In genomic region chr3:50254577-50255250, GRCh38 we compare ENCODE assay signal across 10 cellular contexts. TPM values are rescaled to one million over a fixed set of nuclear protein-coding genes. Genes with fewer than 3 reads are reported as not detected.
DNase-seq lines count a peak whose midpoint lies in the region; ATAC-seq and TF ChIP-seq lines count a peak whose summit lies in the region.
"Had no signal": no experiment of that assay in that cellular context is flagged by ENCODE, and none has a peak within 500 bp of the region (broad histone marks: within the 10 kb centered on the region; RNA-seq: fewer than 3 reads in every experiment).

No MANE protein-coding gene starts in this region.

- H3K9me3 Mint-ChIP-seq in activated T-helper 17 cell treated with anti-CD3 and anti-CD28 coated beads, Interleukin-2, amount 50 U/mL, for 72 hours, result no peaks in the 10 kb centered on the region
- H3K9me3 Mint-ChIP-seq: activated B cell treated with CpG ODN at 0.5 μM for 24 hours had no signal

- ATAC-seq in activated T-helper 17 cell treated with anti-CD3 and anti-CD28 coated beads, Interleukin-2, amount 50 U/mL, for 72 hours (replicated peaks), result no peak
- ATAC-seq in gastrocnemius medialis, result peak; percentile 45 to 59

- H3K27me3 ChIP-seq in gastrocnemius medialis (no peaks in the 10 kb centered on the region), A673 (replicated peaks; ENCODE audit: insufficient read depth, low read depth, low read length, poor library complexity) (no peaks in the 10 kb centered on the region)
- H3K27me3 ChIP-seq: MG63 had no signal

- CTCF ChIA-PET in A673 (lab: Charles Lee), result no interaction called here

- TF ChIP-seq POLR2A in gastrocnemius medialis (IDR thresholded peaks at IDR 0.05), result peak; percentile 35 to 65

- H3K27ac Mint-ChIP-seq in activated T-helper 17 cell treated with anti-CD3 and anti-CD28 coated beads, Interleukin-2, amount 50 U/mL, for 72 hours, result peak overlapping the region; percentile 76
- H3K27ac Mint-ChIP-seq: activated B cell treated with CpG ODN at 0.5 μM for 24 hours had no signal

- peak overlapping the region; percentile 78 to 96 (median 87) for H3K27ac ChIP-seq in gastrocnemius medialis
- H3K27ac ChIP-seq in A673 (ENCODE audit: low read depth, low read length, poor library complexity, severe bottlenecking), result no peak overlapping the region

- H3K4me3 ChIP-seq in foreskin fibroblast (ENCODE audit: low read depth in 1 of 2, low read length in 2 of 2) (no peak overlapping the region), gastrocnemius medialis (no peak overlapping the region), A673 (ENCODE audit: low read depth, low read length, poor library complexity, severe bottlenecking) (no peak overlapping the region)
- H3K4me3 ChIP-seq: MG63 had no signal

- H3K36me3 Mint-ChIP-seq in activated T-helper 17 cell treated with anti-CD3 and anti-CD28 coated beads, Interleukin-2, amount 50 U/mL, for 72 hours (ENCODE audit: low read depth), result peaks cover 91% of the 10 kb centered on the region

- DNase-seq in G401 (ENCODE audit: low spot score) (peak; percentile 34), foreskin fibroblast (peak; percentile 35 to 63), gastrocnemius medialis (peak; percentile 41 to 57), T-helper 9 cell (no peak), A673 (ENCODE audit: low spot score) (no peak), HuH-7 (ENCODE audit: low spot score) (no peak)
- no peak for DNase-seq in activated effector memory CD4-positive, alpha-beta T cell treated with anti-CD3 and anti-CD28 coated beads, Interleukin-2, amount 50 U/mL, for 16 hours
- DNase-seq: activated B cell treated with CpG ODN at 0.5 μM for 24 hours, MG63 had no signal

- H3K4me3 Mint-ChIP-seq in activated T-helper 17 cell treated with anti-CD3 and anti-CD28 coated beads, Interleukin-2, amount 50 U/mL, for 72 hours, result no peak overlapping the region
- H3K4me3 Mint-ChIP-seq: activated B cell treated with CpG ODN at 0.5 μM for 24 hours had no signal

- H3K27me3 Mint-ChIP-seq in activated T-helper 17 cell treated with anti-CD3 and anti-CD28 coated beads, Interleukin-2, amount 50 U/mL, for 72 hours, result no peaks in the 10 kb centered on the region
- H3K27me3 Mint-ChIP-seq: activated B cell treated with CpG ODN at 0.5 μM for 24 hours had no signal

- H3K4me1 ChIP-seq in gastrocnemius medialis, result peaks cover 28 to 55% of the 10 kb centered on the region in 2 donors
- H3K4me1 ChIP-seq in A673 (ENCODE audit: insufficient read depth, low read length, poor library complexity, severe bottlenecking), result no peaks in the 10 kb centered on the region

- H3K9me3 ChIP-seq in gastrocnemius medialis (no peaks in the 10 kb centered on the region), A673 (ENCODE audit: low read depth, low read length, poor library complexity, severe bottlenecking) (no peaks in the 10 kb centered on the region)
- H3K9me3 ChIP-seq: MG63 had no signal

- in situ Hi-C loops in G401 (cut with HindIII; ENCODE audit: low sequenced_read_pairs), result no loop called here
- in situ Hi-C loops in gastrocnemius medialis (cut with MboI; ENCODE audit: low sequenced_read_pairs in 4 of 4), result no loop called here

- H3K4me1 Mint-ChIP-seq in activated T-helper 17 cell treated with anti-CD3 and anti-CD28 coated beads, Interleukin-2, amount 50 U/mL, for 72 hours, result peaks cover 14% of the 10 kb centered on the region

- H3K36me3 ChIP-seq in gastrocnemius medialis (peaks cover 0 to 39% of the 10 kb centered on the region in 2 donors), A673 (ENCODE audit: insufficient read depth, low read length, poor library complexity, severe bottlenecking) (peaks cover 15% of the 10 kb centered on the region)

- POLR2A ChIA-PET in A673 (lab: Charles Lee; ENCODE audit: low non-redundant PET), result no interaction called here

- TF ChIP-seq CTCF in foreskin fibroblast (IDR thresholded peaks at IDR 0.05; ENCODE audit: low read depth, low read length), result no peak
- TF ChIP-seq CTCF in gastrocnemius medialis (IDR thresholded peaks at IDR 0.05 in 4 of 5, conservative IDR thresholded peaks at IDR 0.05 in 1 of 5), result no peak
- no peak for TF ChIP-seq CTCF in A673 (conservative IDR thresholded peaks at IDR 0.05; ENCODE audit: low read depth, low read length)

- BruUV-seq in A673 (replicated peaks; lab: Mats Ljungman, UMichigan), result no TSS peak

- intact Hi-C loops in gastrocnemius medialis (cut with DNase I; ENCODE audit: low total_unique reads) (no loop called here), A673 (cut with micrococcal nuclease; ENCODE audit: unreplicated experiment) (no loop called here)

RNA-seq across cellular contexts. Expression of gene SEMA3B, which starts 14.2 kb away (rescaled TPM):
- total RNA-seq in G401 (2014; rRNA removed; shearing (Covaris generic)), result 68.1 and 81.8 TPM in 2 replicates
- total RNA-seq in activated T-helper 17 cell treated with anti-CD3 and anti-CD28 coated beads, Interleukin-2, amount 50 U/mL, for 72 hours, result 1 to 10 TPM; 1.2 to 2.3 TPM
- total RNA-seq in gastrocnemius medialis (1 to 10 TPM; 1.7 to 3.1 (median 2.1) TPM), A673 (2021) (0.43 and 2.0 TPM in 2 replicates)
- total RNA-seq: activated B cell treated with CpG ODN at 0.5 μM for 24 hours had no signal

RNA-seq across cellular contexts. Expression of gene GNAI2, which starts 18.7 kb away (rescaled TPM):
- 67.4 and 104 TPM in 2 replicates for total RNA-seq in G401 (2014; rRNA removed; shearing (Covaris generic))
- total RNA-seq in activated T-helper 17 cell treated with anti-CD3 and anti-CD28 coated beads, Interleukin-2, amount 50 U/mL, for 72 hours, result 100 to 1,000 TPM; 283 to 392 TPM
- total RNA-seq in gastrocnemius medialis, result 10 to 100 TPM; 26.7 to 67.8 (median 39.8) TPM
- total RNA-seq in A673 (2021), result 115 and 124 TPM in 2 replicates

RNA-seq across cellular contexts. Expression of gene LSMEM2, which starts 24.2 kb away (rescaled TPM):
- 1.6 TPM in 1 of 2 replicates, not detected in the other for total RNA-seq in G401 (2014; rRNA removed; shearing (Covaris generic))
- under 1 TPM in 1 of 2 donors, not detected in 1; 0.34 TPM for total RNA-seq in activated T-helper 17 cell treated with anti-CD3 and anti-CD28 coated beads, Interleukin-2, amount 50 U/mL, for 72 hours
- under 1 TPM in 3 of 4 donors, not detected in 1; 0.41 to 0.98 (median 0.49) TPM for total RNA-seq in gastrocnemius medialis
- total RNA-seq in A673 (2021), result not detected in 2 replicates
- total RNA-seq: activated B cell treated with CpG ODN at 0.5 μM for 24 hours had no signal

RNA-seq across cellular contexts. Expression of gene IFRD2, which starts 37.5 kb away (rescaled TPM):
- 88.7 and 97.4 TPM in 2 replicates for total RNA-seq in G401 (2014; rRNA removed; shearing (Covaris generic))
- total RNA-seq in activated T-helper 17 cell treated with anti-CD3 and anti-CD28 coated beads, Interleukin-2, amount 50 U/mL, for 72 hours, result 100 to 1,000 TPM in 1 of 2 donors, 10 to 100 TPM in 1; 59.2 to 139 TPM
- total RNA-seq in gastrocnemius medialis, result 100 to 1,000 TPM; 111 to 145 (median 127) TPM
- 62.2 and 77.4 TPM in 2 replicates for total RNA-seq in A673 (2021)

RNA-seq across cellular contexts. Expression of gene HYAL3, which starts 44.5 kb away (rescaled TPM):
- 7.9 and 10.0 TPM in 2 replicates for total RNA-seq in G401 (2014; rRNA removed; shearing (Covaris generic))
- total RNA-seq in activated T-helper 17 cell treated with anti-CD3 and anti-CD28 coated beads, Interleukin-2, amount 50 U/mL, for 72 hours, result 10 to 100 TPM; 12.2 to 13.0 TPM
- total RNA-seq in gastrocnemius medialis (1 to 10 TPM in 3 of 4 donors, not detected in 1; 1.1 to 2.3 (median 1.2) TPM), A673 (2021) (3.0 and 3.7 TPM in 2 replicates)

Comparison
In these comparisons a context has a peak if more than half of its experiments do, and no peak if none do; other contexts are left out.
1. DNase-seq: peak in G401 (single experiment), foreskin fibroblast (2 of 2) and gastrocnemius medialis (2 of 2); none in T-helper 9 cell (single experiment), A673 (single experiment), HuH-7 (single experiment) and activated effector memory CD4-positive, alpha-beta T cell treated with anti-CD3 and anti-CD28 coated beads, Interleukin-2, amount 50 U/mL, for 16 hours (single experiment).
2. RNA of gene SEMA3B, which starts 14.2 kb away (total RNA-seq): 68.1 to 81.8 TPM in G401; 1.7 to 3.1 TPM in gastrocnemius medialis, 1.2 to 2.3 TPM in activated T-helper 17 cell treated with anti-CD3 and anti-CD28 coated beads, Interleukin-2, amount 50 U/mL, for 72 hours and 0.43 to 2.0 TPM in A673; every median in the first group is over 10 times any median in the second.